Comparison of ENCODE assay signal across 28 cellular contexts in genomic region chr1:196976278-196976677, GRCh38. TPM values are rescaled to one million over a fixed set of nuclear protein-coding genes. Genes with fewer than 3 reads are reported as not detected.
DNase-seq lines count a peak whose midpoint lies in the region; ATAC-seq and TF ChIP-seq lines count a peak whose summit lies in the region.
"Had no signal": no experiment of that assay in that cellular context is flagged by ENCODE, and none has a peak within 500 bp of the region (broad histone marks: within the 10 kb centered on the region; RNA-seq: fewer than 3 reads in every experiment).

No MANE protein-coding gene starts in this region.

- H3K27ac ChIP-seq in GM23338 (ENCODE audit: low read depth): no peak overlapping the region
- H3K27ac ChIP-seq: 22Rv1, A549, BLaER1 had no signal

- TF ChIP-seq CTCF in GM23338 (conservative IDR thresholded peaks at IDR 0.05; ENCODE audit: low read depth in 2 of 2): no peak

- H3K36me3 Mint-ChIP-seq in activated naive CD4-positive, alpha-beta T cell treated with anti-CD3 and anti-CD28 coated beads, Interleukin-2, amount 50 U/mL, for 24 hours: no peaks in the 10 kb centered on the region
- H3K36me3 Mint-ChIP-seq in activated naive CD4-positive, alpha-beta T cell treated with anti-CD3 and anti-CD28 coated beads for 36 hours (ENCODE audit: low read depth): no peaks in the 10 kb centered on the region
- H3K36me3 Mint-ChIP-seq in GM23338 (ENCODE audit: low read depth): no peaks in the 10 kb centered on the region
- H3K36me3 Mint-ChIP-seq: CD14-positive monocyte; CD4-positive, alpha-beta memory T cell; CD4-positive, CD25-positive, alpha-beta regulatory T cell; CD8-positive, alpha-beta memory T cell had no signal

- no peaks in the 10 kb centered on the region for H4K20me1 ChIP-seq in GM23338 (replicated peaks; ENCODE audit: insufficient read depth)
- H4K20me1 ChIP-seq: BLaER1 had no signal

- CTCF ChIA-PET in activated naive CD4-positive, alpha-beta T cell treated with anti-CD3 and anti-CD28 coated beads for 36 hours (lab: Charles Lee): no interaction called here

- no peaks in the 10 kb centered on the region for H3K27me3 Mint-ChIP-seq in activated naive CD4-positive, alpha-beta T cell treated with anti-CD3 and anti-CD28 coated beads, Interleukin-2, amount 50 U/mL, for 24 hours
- no peaks in the 10 kb centered on the region for H3K27me3 Mint-ChIP-seq in activated naive CD4-positive, alpha-beta T cell treated with anti-CD3 and anti-CD28 coated beads for 36 hours (ENCODE audit: low read depth)
- H3K27me3 Mint-ChIP-seq in GM23338 (ENCODE audit: insufficient read depth, low read depth, poor library complexity): no peaks in the 10 kb centered on the region
- H3K27me3 Mint-ChIP-seq: CD4-positive, alpha-beta memory T cell; CD4-positive, CD25-positive, alpha-beta regulatory T cell had no signal

- no peak for DNase-seq in activated naive CD4-positive, alpha-beta T cell treated with anti-CD3 and anti-CD28 coated beads for 36 hours
- DNase-seq in GM23338 (ENCODE audit: low spot score): no peak
- peak; percentile 48 for DNase-seq in left lobe of liver (ENCODE audit: low spot score)
- DNase-seq in Ammon's horn (ENCODE audit: low spot score): no peak
- no peak for DNase-seq in activated CD4-positive, alpha-beta T cell treated with anti-CD3 and anti-CD28 coated beads for 4 hours
- DNase-seq: AML-193; BE2C; C1 segment of cervical spinal cord; CD4-positive, alpha-beta memory T cell; CD4-positive, CD25-positive, alpha-beta regulatory T cell; CD8-positive, alpha-beta memory T cell; COR-L47; DMS 273 treated with DMSO at 0.1 percent for 48 hours; DMS153; DMS53; DMS79; DND-41; EL; GDM1 had no signal

- intact Hi-C loops in activated naive CD4-positive, alpha-beta T cell treated with anti-CD3 and anti-CD28 coated beads for 36 hours (cut with micrococcal nuclease): no loop called here

- no peak overlapping the region for H3K4me2 ChIP-seq in GM23338
- H3K4me2 ChIP-seq: A549, BLaER1 had no signal

- no peaks in the 10 kb centered on the region for H3K36me3 ChIP-seq in GM23338 (ENCODE audit: insufficient read depth)
- H3K36me3 ChIP-seq: BE2C, BLaER1 had no signal

- H3K9me2 ChIP-seq in GM23338 (ENCODE audit: insufficient read depth): no peaks in the 10 kb centered on the region

- H3K4me1 ChIP-seq in GM23338 (ENCODE audit: insufficient read depth): no peaks in the 10 kb centered on the region
- H3K4me1 ChIP-seq: A549, BE2C, BLaER1 had no signal

- no peak overlapping the region for H3K4me3 ChIP-seq in GM23338
- H3K4me3 ChIP-seq: A549, BLaER1, GM12878 had no signal

- H3K4me1 Mint-ChIP-seq in activated naive CD4-positive, alpha-beta T cell treated with anti-CD3 and anti-CD28 coated beads, Interleukin-2, amount 50 U/mL, for 24 hours: no peaks in the 10 kb centered on the region
- no peaks in the 10 kb centered on the region for H3K4me1 Mint-ChIP-seq in activated naive CD4-positive, alpha-beta T cell treated with anti-CD3 and anti-CD28 coated beads for 36 hours (ENCODE audit: low read depth)
- H3K4me1 Mint-ChIP-seq in GM23338: no peaks in the 10 kb centered on the region
- H3K4me1 Mint-ChIP-seq: CD14-positive monocyte; CD4-positive, alpha-beta memory T cell; CD4-positive, CD25-positive, alpha-beta regulatory T cell; CD8-positive, alpha-beta memory T cell had no signal

- peak overlapping the region; percentile 26 for H3K27ac Mint-ChIP-seq in activated naive CD4-positive, alpha-beta T cell treated with anti-CD3 and anti-CD28 coated beads, Interleukin-2, amount 50 U/mL, for 24 hours
- H3K27ac Mint-ChIP-seq in activated naive CD4-positive, alpha-beta T cell treated with anti-CD3 and anti-CD28 coated beads for 36 hours: no peak overlapping the region
- peak overlapping the region; percentile 70; the same call in 1 of the 2 replicates for H3K27ac Mint-ChIP-seq in GM23338
- H3K27ac Mint-ChIP-seq: CD14-positive monocyte; CD4-positive, alpha-beta memory T cell; CD4-positive, CD25-positive, alpha-beta regulatory T cell; CD8-positive, alpha-beta memory T cell had no signal

- 0 out of 2 replicates have a peak overlapping the region, but pooled peaks have one; percentile 38 for H2AFZ ChIP-seq in GM23338

- no peaks in the 10 kb centered on the region for H3K79me2 ChIP-seq in GM23338 (replicated peaks; ENCODE audit: insufficient read depth)

- no peaks in the 10 kb centered on the region for H3K9me3 Mint-ChIP-seq in activated naive CD4-positive, alpha-beta T cell treated with anti-CD3 and anti-CD28 coated beads, Interleukin-2, amount 50 U/mL, for 24 hours
- H3K9me3 Mint-ChIP-seq in activated naive CD4-positive, alpha-beta T cell treated with anti-CD3 and anti-CD28 coated beads for 36 hours: no peaks in the 10 kb centered on the region
- no peaks in the 10 kb centered on the region for H3K9me3 Mint-ChIP-seq in GM23338
- H3K9me3 Mint-ChIP-seq: CD4-positive, alpha-beta memory T cell had no signal

- no peaks in the 10 kb centered on the region for H3F3A ChIP-seq in GM23338 (replicated peaks; ENCODE audit: low read depth)

- H3K27me3 ChIP-seq in GM23338 (ENCODE audit: insufficient read depth): no peaks in the 10 kb centered on the region
- H3K27me3 ChIP-seq: BLaER1 had no signal

- ATAC-seq in GM23338: no peak
- peak; percentile 67 for ATAC-seq in left lobe of liver
- ATAC-seq: A549, GM12878 had no signal

- no peak overlapping the region for H3K4me3 Mint-ChIP-seq in activated naive CD4-positive, alpha-beta T cell treated with anti-CD3 and anti-CD28 coated beads, Interleukin-2, amount 50 U/mL, for 24 hours
- H3K4me3 Mint-ChIP-seq in activated naive CD4-positive, alpha-beta T cell treated with anti-CD3 and anti-CD28 coated beads for 36 hours: no peak overlapping the region
- H3K4me3 Mint-ChIP-seq in GM23338: no peak overlapping the region
- H3K4me3 Mint-ChIP-seq: CD14-positive monocyte; CD4-positive, alpha-beta memory T cell; CD4-positive, CD25-positive, alpha-beta regulatory T cell; CD8-positive, alpha-beta memory T cell had no signal

TF ChIP-seq in GM23338, 12 proteins besides CTCF, POLR2A, EP300 and RAD21 (continues in another document):
- no peak for TF ChIP-seq CREB1 (CRISPR knock-in tag; IDR thresholded peaks at IDR 0.05; ENCODE audit: low read depth)

RNA-seq across cellular contexts. Expression of gene CFHR5, which starts 1.1 kb away (rescaled TPM):
- not detected for total RNA-seq in activated naive CD4-positive, alpha-beta T cell treated with anti-CD3 and anti-CD28 coated beads for 36 hours
- not detected in 2 replicates for total RNA-seq in GM23338 (2014; rRNA removed; shearing (Covaris generic))
- not detected in 2 replicates for polyA plus RNA-seq in GM23338 (2016; fragmentation: Nextera tagmentation; extraction: Ambion mirVana)
- 73.2 TPM for total RNA-seq in left lobe of liver
- total RNA-seq: A172; CD4-positive, alpha-beta memory T cell; CD4-positive, CD25-positive, alpha-beta regulatory T cell; CD8-positive, alpha-beta memory T cell; Daoy; G401; GM12878 had no signal
- polyA plus RNA-seq: A549; CD14-positive monocyte; CD4-positive, alpha-beta memory T cell; CD4-positive, CD25-positive, alpha-beta regulatory T cell; CD8-positive, alpha-beta memory T cell; GM12878 had no signal

RNA-seq across cellular contexts. Expression of gene CFHR2, which starts 32.7 kb away (rescaled TPM):
- total RNA-seq in activated naive CD4-positive, alpha-beta T cell treated with anti-CD3 and anti-CD28 coated beads for 36 hours: not detected
- total RNA-seq in GM23338 (2014; rRNA removed; shearing (Covaris generic)): not detected in 2 replicates
- polyA plus RNA-seq in GM23338 (2016; fragmentation: Nextera tagmentation; extraction: Ambion mirVana): not detected in 2 replicates
- 295 TPM for total RNA-seq in left lobe of liver
- total RNA-seq: A172; CD4-positive, alpha-beta memory T cell; CD4-positive, CD25-positive, alpha-beta regulatory T cell; CD8-positive, alpha-beta memory T cell; Daoy; G401; GM12878 had no signal
- polyA plus RNA-seq: A549; CD14-positive monocyte; CD4-positive, alpha-beta memory T cell; CD4-positive, CD25-positive, alpha-beta regulatory T cell; CD8-positive, alpha-beta memory T cell; GM12878 had no signal

Comparison
In these comparisons a context has a peak if more than half of its experiments do, and no peak if none do; other contexts are left out.
1. RNA of gene CFHR5, which starts 1.1 kb away (total RNA-seq): 73.2 TPM in left lobe of liver (single experiment); not detected in activated naive CD4-positive, alpha-beta T cell treated with anti-CD3 and anti-CD28 coated beads for 36 hours and not detected in GM23338; every median in the first group is over 10 times any median in the second.
2. RNA of gene CFHR2, which starts 32.7 kb away (total RNA-seq): 295 TPM in left lobe of liver (single experiment); not detected in activated naive CD4-positive, alpha-beta T cell treated with anti-CD3 and anti-CD28 coated beads for 36 hours and not detected in GM23338; every median in the first group is over 100 times any median in the second.